ENCODE assay signal across 8 cellular contexts in the genomic region with DNA sequence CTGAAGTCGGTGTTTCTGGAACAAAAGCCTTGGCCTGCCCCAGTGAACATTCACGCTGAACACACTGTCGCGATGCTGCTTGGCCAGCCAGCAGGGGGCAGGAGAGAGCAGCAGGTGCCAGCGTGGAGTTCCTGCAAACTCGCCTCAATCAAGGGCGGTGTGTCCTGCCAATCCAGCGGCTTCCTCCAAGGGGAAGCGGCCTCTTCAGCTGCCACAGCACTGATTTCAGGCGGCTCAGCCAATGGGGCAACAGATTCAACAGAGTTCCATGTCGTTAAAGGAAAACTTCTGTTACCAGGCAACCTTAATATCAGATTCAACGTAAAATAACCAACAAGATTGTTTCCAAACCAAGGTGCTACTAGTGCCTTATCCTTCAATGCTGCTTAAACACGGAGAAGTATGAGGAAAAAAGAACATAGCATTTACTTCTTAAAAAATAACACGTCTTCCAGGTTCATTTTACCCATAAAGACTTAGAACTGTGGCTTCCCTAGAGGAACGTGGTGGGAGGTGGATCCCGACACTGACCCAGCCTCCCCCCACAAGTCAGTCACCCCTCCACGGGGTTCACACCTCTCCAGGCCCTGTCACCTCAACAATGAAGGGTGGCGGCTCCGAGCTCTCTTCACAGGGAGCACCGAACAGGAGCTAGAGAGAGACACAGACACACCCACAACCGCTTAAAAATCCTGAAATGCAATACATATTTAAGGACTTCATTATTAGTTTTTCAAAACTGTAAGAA.
DNase-seq lines count a peak whose midpoint lies in the region; ATAC-seq and TF ChIP-seq lines count a peak whose summit lies in the region.

No MANE protein-coding gene starts in this region.

- peaks cover 46% of the 10 kb centered on the region for H3K36me3 ChIP-seq in OCI-LY7 (ENCODE audit: insufficient read depth, low read length)
- peaks cover 0 to 7% of the 10 kb centered on the region in 2 donors for H3K36me3 ChIP-seq in muscle layer of duodenum (ENCODE audit: control insufficient read depth in 1 of 2, insufficient read depth in 2 of 2, low read length in 2 of 2)

- CTCF ChIA-PET in OCI-LY7 (lab: Charles Lee; ENCODE audit: unreplicated experiment): interaction anchor here (0.7 to 1.8 kb wide), 3 partner anchors 10 to 29 kb away, joined by 3 to 13 read pairs (median 6); no protein-coding TSS in a partner anchor

- peaks cover 20% of the 10 kb centered on the region for H3K9me3 ChIP-seq in OCI-LY7 (ENCODE audit: low read length)
- no peaks in the 10 kb centered on the region for H3K9me3 ChIP-seq in muscle layer of duodenum (ENCODE audit: control insufficient read depth in 1 of 2, low read length in 2 of 2)

- no TSS peak for BruUV-seq in OCI-LY7 (replicated peaks; lab: Mats Ljungman, UMichigan)

- no peaks in the 10 kb centered on the region for H3K27me3 ChIP-seq in muscle layer of duodenum (ENCODE audit: low read depth, low read length)

- H3K27ac ChIP-seq in OCI-LY7 (ENCODE audit: low read depth, low read length, poor library complexity, severe bottlenecking) (peak overlapping the region; percentile 100), muscle layer of duodenum (ENCODE audit: low read length) (peak overlapping the region; percentile 64)

- POLR2A ChIA-PET in OCI-LY7 (lab: Charles Lee): interaction anchor here (0.7 to 7.1 kb wide), 6 partner anchors 8 to 329 kb away, joined by 3 to 136 read pairs (median 4); no protein-coding TSS in a partner anchor

- intact Hi-C loops in OCI-LY7 (cut with micrococcal nuclease; ENCODE audit: unreplicated experiment): loop anchor here (1.0 to 5.0 kb wide), 5 partner anchors 15 to 536 kb away; a partner anchor contains a TSS

- H4K20me1 ChIP-seq in OCI-LY7 (ENCODE audit: insufficient read depth, low read length): no peaks in the 10 kb centered on the region

- H3K9me2 ChIP-seq in OCI-LY7 (ENCODE audit: insufficient read depth, low read length): no peaks in the 10 kb centered on the region

- H2AFZ ChIP-seq in OCI-LY7 (ENCODE audit: low read length): peak overlapping the region; percentile 3; the same call in 1 of the 2 replicates

- H3K4me3 ChIP-seq in OCI-LY7 (ENCODE audit: low read depth, low read length, poor library complexity, severe bottlenecking): peak overlapping the region; percentile 69
- H3K4me3 ChIP-seq in muscle layer of duodenum (ENCODE audit: low read depth in 1 of 2, low read length in 2 of 2): peak overlapping the region; percentile 9 to 12

- DNase-seq in NCI-H2107 (lab: John Stamatoyannopoulos, UW) (peak; percentile 42), NCI-H2107 treated with DMSO at 0.1 percent for 48 hours (lab: John Stamatoyannopoulos, UW; ENCODE audit: unreplicated experiment) (no peak), HS-5 (ENCODE audit: low read depth) (peak; percentile 19), OCI-LY7 (ENCODE audit: low spot score) (peak; percentile 91), activated T-cell treated with anti-CD3 and anti-CD28 coated beads for 48 hours (ENCODE audit: low read depth) (peak; percentile 72)
- peak; percentile 35 to 64 for DNase-seq in stimulated activated CD8-positive, alpha-beta memory T cell treated with anti-CD3 and anti-CD28 coated beads, Interleukin-4, amount 100 ng/mL, for 4 hours (ENCODE audit: low read depth in 2 of 2, low spot score in 1 of 2)

- H3K4me1 ChIP-seq in OCI-LY7 (ENCODE audit: insufficient read depth, low read length, poor library complexity, severe bottlenecking) (peaks cover 63% of the 10 kb centered on the region), muscle layer of duodenum (ENCODE audit: control insufficient read depth in 1 of 2, insufficient read depth in 2 of 2, low read length in 2 of 2) (peaks cover 20 to 52% of the 10 kb centered on the region in 2 donors)

- peak; percentile 98 for TF ChIP-seq CTCF in OCI-LY7 (conservative IDR thresholded peaks at IDR 0.05; ENCODE audit: low read length)

- peak overlapping the region; percentile 88 for H3K4me2 ChIP-seq in OCI-LY7 (ENCODE audit: low read length)

- H3K79me2 ChIP-seq in OCI-LY7 (ENCODE audit: insufficient read depth, low read depth, low read length): peaks cover 54% of the 10 kb centered on the region; the same call in 1 of the 2 replicates

- ATAC-seq in esophagus mucosa: peak; percentile 96
